Comparison of ENCODE assay signal across 26 cellular contexts in the genomic region with DNA sequence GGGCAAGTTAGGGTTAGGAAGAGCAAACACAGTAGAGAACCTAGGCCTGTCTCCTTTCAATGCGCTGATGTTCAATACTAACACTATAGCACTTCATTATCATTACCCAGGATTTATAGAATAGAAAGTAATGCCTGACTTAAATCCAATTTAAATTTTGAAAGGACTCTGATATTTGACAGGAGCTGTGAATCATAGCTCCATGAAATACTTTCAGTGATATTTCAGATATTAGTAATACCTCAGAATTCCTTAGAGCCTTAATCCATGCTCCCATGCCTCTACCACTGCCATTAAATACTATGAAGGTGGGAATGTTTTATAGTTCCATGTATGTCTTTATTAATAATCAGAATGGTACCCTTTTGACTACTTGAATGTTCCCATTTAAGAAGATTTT.
"Had no signal": no experiment of that assay in that cellular context is flagged by ENCODE, and none has a peak within 500 bp of the region (broad histone marks: within the 10 kb centered on the region; RNA-seq: fewer than 3 reads in every experiment).

No MANE protein-coding gene starts in this region.

- H3K4me3 Mint-ChIP-seq: activated CD4-positive, alpha-beta T cell treated with anti-CD3 and anti-CD28 coated beads, Interleukin-2, amount 10 ng/mL, durations not matched to agents 7 days and 5 days; activated CD8-positive, alpha-beta memory T cell treated with anti-CD3 and anti-CD28 coated beads, Interleukin-2, amount 10 ng/mL, durations not matched to agents 7 days and 5 days; activated CD8-positive, alpha-beta T cell treated with anti-CD3 and anti-CD28 coated beads for 36 hours; activated naive CD8-positive, alpha-beta T cell treated with anti-CD3 and anti-CD28 coated beads, Interleukin-2, amount 50 U/mL, for 24 hours; activated T-helper 1 cell treated with anti-CD3 and anti-CD28 coated beads, Interleukin-12 subunit alpha, Interleukin-12 subunit beta, Interleukin-2, Interleukin-4 antibody, amounts not matched to agents 30 ng/mL and 10 ng/mL and 1 ng/mL, durations not matched to agents 14 hours and 24 hours and 36 hours; dendritic cell treated with granulocyte-macrophage colony-stimulating factor and Interleukin-4, amounts not matched to agents 40 ng/mL and 50 ng/mL, for 4 days; mesothelial cell of epicardium; stimulated activated naive CD8-positive, alpha-beta T cell treated with anti-CD3 and anti-CD28 coated beads, Interleukin-15, Interleukin-2, amounts not matched to agents 100 ng/mL and 50 ng/mL, for 24 hours; T-helper 17 cell had no signal

- H3K9me3 ChIP-seq: body of pancreas, right atrium auricular region, thyroid gland, upper lobe of right lung had no signal

- ATAC-seq: activated CD8-positive, alpha-beta memory T cell treated with anti-CD3 and anti-CD28 coated beads, Interleukin-2, amount 10 ng/mL, durations not matched to agents 7 days and 5 days; activated CD8-positive, alpha-beta T cell treated with anti-CD3 and anti-CD28 coated beads for 36 hours; activated naive CD8-positive, alpha-beta T cell treated with anti-CD3 and anti-CD28 coated beads, Interleukin-2, amount 50 U/mL, for 24 hours; body of pancreas; T-helper 17 cell; upper lobe of right lung had no signal

- DNase-seq: activated CD4-positive, alpha-beta T cell treated with anti-CD3 and anti-CD28 coated beads, Interleukin-2, amount 10 ng/mL, durations not matched to agents 7 days and 5 days; activated CD4-positive, CD25-positive, alpha-beta regulatory T cell; activated CD8-positive, alpha-beta memory T cell treated with anti-CD3 and anti-CD28 coated beads, Interleukin-2, amount 10 ng/mL, durations not matched to agents 7 days and 5 days; activated CD8-positive, alpha-beta T cell treated with anti-CD3 and anti-CD28 coated beads for 36 hours; activated gamma-delta T cell; activated naive CD4-positive, alpha-beta T cell treated with anti-CD3 and anti-CD28 coated beads, Interleukin-2, amount 50 U/mL, for 16 hours; activated naive CD8-positive, alpha-beta T cell treated with anti-CD3 and anti-CD28 coated beads, Interleukin-2, amount 50 U/mL, for 24 hours; activated T-cell treated with anti-CD3 and anti-CD28 coated beads for 4 hours; body of pancreas; effector CD4-positive, alpha-beta T cell; erythroblast; foreskin melanocyte; hippocampal formation; left ventricle myocardium inferior; natural killer cell; stimulated activated CD4-positive, alpha-beta T cell treated with anti-CD3 and anti-CD28 coated beads, Interleukin-4, amount 100 ng/mL, for 4 hours; substantia nigra; T-helper 17 cell; thyroid gland; upper lobe of right lung had no signal

- H3K4me1 Mint-ChIP-seq: activated CD4-positive, alpha-beta T cell treated with anti-CD3 and anti-CD28 coated beads, Interleukin-2, amount 10 ng/mL, durations not matched to agents 7 days and 5 days; activated CD8-positive, alpha-beta memory T cell treated with anti-CD3 and anti-CD28 coated beads, Interleukin-2, amount 10 ng/mL, durations not matched to agents 7 days and 5 days; activated naive CD8-positive, alpha-beta T cell treated with anti-CD3 and anti-CD28 coated beads, Interleukin-2, amount 50 U/mL, for 24 hours; T-helper 17 cell had no signal

- H3K27me3 Mint-ChIP-seq: activated CD4-positive, alpha-beta T cell treated with anti-CD3 and anti-CD28 coated beads, Interleukin-2, amount 10 ng/mL, durations not matched to agents 7 days and 5 days; activated CD8-positive, alpha-beta memory T cell treated with anti-CD3 and anti-CD28 coated beads, Interleukin-2, amount 10 ng/mL, durations not matched to agents 7 days and 5 days; activated CD8-positive, alpha-beta T cell treated with anti-CD3 and anti-CD28 coated beads for 36 hours; dendritic cell treated with granulocyte-macrophage colony-stimulating factor and Interleukin-4, amounts not matched to agents 40 ng/mL and 50 ng/mL, for 4 days; progenitor cell of endocrine pancreas; stimulated activated naive CD8-positive, alpha-beta T cell treated with anti-CD3 and anti-CD28 coated beads, Interleukin-15, Interleukin-2, amounts not matched to agents 100 ng/mL and 50 ng/mL, for 24 hours; T-helper 17 cell had no signal

- H3K27ac Mint-ChIP-seq: activated CD4-positive, alpha-beta T cell treated with anti-CD3 and anti-CD28 coated beads, Interleukin-2, amount 10 ng/mL, durations not matched to agents 7 days and 5 days; activated CD8-positive, alpha-beta memory T cell treated with anti-CD3 and anti-CD28 coated beads, Interleukin-2, amount 10 ng/mL, durations not matched to agents 7 days and 5 days; activated CD8-positive, alpha-beta T cell treated with anti-CD3 and anti-CD28 coated beads for 36 hours; activated naive CD8-positive, alpha-beta T cell treated with anti-CD3 and anti-CD28 coated beads, Interleukin-2, amount 50 U/mL, for 24 hours; activated T-helper 1 cell treated with anti-CD3 and anti-CD28 coated beads, Interleukin-12 subunit alpha, Interleukin-12 subunit beta, Interleukin-2, Interleukin-4 antibody, amounts not matched to agents 30 ng/mL and 10 ng/mL and 1 ng/mL, durations not matched to agents 14 hours and 24 hours and 36 hours; dendritic cell treated with granulocyte-macrophage colony-stimulating factor and Interleukin-4, amounts not matched to agents 40 ng/mL and 50 ng/mL, for 4 days; mesothelial cell of epicardium; progenitor cell of endocrine pancreas; stimulated activated naive CD8-positive, alpha-beta T cell treated with anti-CD3 and anti-CD28 coated beads, Interleukin-15, Interleukin-2, amounts not matched to agents 100 ng/mL and 50 ng/mL, for 24 hours; T-helper 17 cell had no signal

- H3K27me3 ChIP-seq: body of pancreas, right atrium auricular region, thyroid gland, upper lobe of right lung had no signal

- H3K4me3 ChIP-seq: body of pancreas, left ventricle myocardium inferior, right atrium auricular region, thyroid gland, upper lobe of right lung had no signal

- H3K36me3 ChIP-seq: left ventricle myocardium inferior, right atrium auricular region, thyroid gland, upper lobe of right lung had no signal

- H3K4me1 ChIP-seq: body of pancreas, left ventricle myocardium inferior, right atrium auricular region, upper lobe of right lung had no signal

- H3K36me3 Mint-ChIP-seq: activated CD8-positive, alpha-beta memory T cell treated with anti-CD3 and anti-CD28 coated beads, Interleukin-2, amount 10 ng/mL, durations not matched to agents 7 days and 5 days; mesothelial cell of epicardium; natural killer cell had no signal

- H3K27ac ChIP-seq: body of pancreas, left ventricle myocardium inferior, right atrium auricular region, thyroid gland, upper lobe of right lung had no signal

- H3K9me3 Mint-ChIP-seq: activated CD4-positive, alpha-beta T cell treated with anti-CD3 and anti-CD28 coated beads, Interleukin-2, amount 10 ng/mL, durations not matched to agents 7 days and 5 days; activated naive CD8-positive, alpha-beta T cell treated with anti-CD3 and anti-CD28 coated beads, Interleukin-2, amount 50 U/mL, for 24 hours; activated T-helper 1 cell treated with anti-CD3 and anti-CD28 coated beads, Interleukin-12 subunit alpha, Interleukin-12 subunit beta, Interleukin-2, Interleukin-4 antibody, amounts not matched to agents 30 ng/mL and 10 ng/mL and 1 ng/mL, durations not matched to agents 14 hours and 24 hours and 36 hours; stimulated activated naive CD8-positive, alpha-beta T cell treated with anti-CD3 and anti-CD28 coated beads, Interleukin-15, Interleukin-2, amounts not matched to agents 100 ng/mL and 50 ng/mL, for 24 hours had no signal
